Comparison of ENCODE assay signal across 25 cellular contexts in the genomic region with DNA sequence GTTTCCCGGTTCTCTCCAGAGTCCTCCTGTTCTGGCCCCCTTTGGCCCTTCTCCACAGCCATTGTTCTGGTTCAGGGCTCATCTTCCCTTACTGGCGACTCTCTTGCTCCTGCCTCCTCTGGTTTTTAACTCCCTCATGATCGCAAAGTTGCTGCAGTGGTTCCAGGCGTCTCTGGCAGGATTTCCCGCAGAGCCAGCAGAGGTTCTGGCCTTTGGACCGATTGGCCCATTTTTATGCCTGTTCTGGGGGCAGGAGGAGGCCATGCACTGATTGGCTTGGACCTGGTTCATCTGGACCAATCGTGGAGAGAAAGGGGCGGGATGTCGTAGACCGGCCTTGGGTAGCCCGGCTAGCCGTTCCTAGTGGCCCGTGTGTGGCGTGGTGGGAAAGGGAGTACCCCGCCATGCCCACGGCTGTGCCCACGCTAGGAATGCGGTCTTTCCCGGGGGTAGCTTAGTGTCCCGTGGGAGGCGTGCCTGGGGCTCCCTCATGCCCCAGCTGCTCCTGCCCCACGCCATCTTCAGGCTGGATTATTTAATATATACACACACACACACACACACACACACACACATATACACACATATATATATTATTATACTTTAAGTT.
"Had no signal": no experiment of that assay in that cellular context is flagged by ENCODE, and none has a peak within 500 bp of the region (broad histone marks: within the 10 kb centered on the region; RNA-seq: fewer than 3 reads in every experiment).

No MANE protein-coding gene starts in this region.

- H3K9me3 ChIP-seq: ascending aorta, Peyer's patch, SJSA1 had no signal

- H3K4me3 ChIP-seq: ascending aorta, Peyer's patch, SJSA1 had no signal

- DNase-seq: activated CD4-positive, alpha-beta T cell treated with anti-CD3 and anti-CD28 coated beads for 4 hours; activated CD4-positive, alpha-beta T cell treated with anti-CD3 and anti-CD28 coated beads, Interleukin-2, amount 50 U/mL, for 4 hours; activated CD8-positive, alpha-beta memory T cell treated with anti-CD3 and anti-CD28 coated beads, Interleukin-2, amount 50 U/mL, for 48 hours; activated CD8-positive, alpha-beta T cell treated with anti-CD3 and anti-CD28 coated beads, Interleukin-2, amount 10 ng/mL, durations not matched to agents 7 days and 5 days; activated effector memory CD4-positive, alpha-beta T cell treated with Interleukin-2 at 50 U/mL for 16 hours; activated naive CD4-positive, alpha-beta T cell; activated naive CD8-positive, alpha-beta T cell treated with anti-CD3 and anti-CD28 coated beads, Interleukin-2, amount 50 U/mL, for 24 hours; activated T-cell treated with anti-CD3 and anti-CD28 coated beads, Interleukin-2, amount 50 U/mL, for 1 hour; amniotic stem cell; Kasumi-1; NCI-H1105 treated with DMSO at 0.1 percent for 48 hours; NCI-H1436 treated with DMSO at 0.1 percent for 48 hours; NCI-H187; NCI-H2081; NCI-H510A treated with DMSO at 0.1 percent for 48 hours; Peyer's patch; SHP77; T-helper 17 cell; T-helper 9 cell had no signal

- H3K36me3 ChIP-seq: ascending aorta, Peyer's patch, SJSA1 had no signal

- H3K27me3 ChIP-seq: ascending aorta, Peyer's patch had no signal

- H3K27ac ChIP-seq: ascending aorta, Peyer's patch, RWPE1, SJSA1, VCaP had no signal

- H3K4me1 ChIP-seq: ascending aorta, Peyer's patch, SJSA1 had no signal

- ATAC-seq: activated CD4-positive, CD25-positive, alpha-beta regulatory T cell treated with anti-CD3 and anti-CD28 coated beads, Interleukin-2, amount 50 U/mL, for 24 hours; activated CD8-positive, alpha-beta T cell treated with anti-CD3 and anti-CD28 coated beads, Interleukin-2, amount 10 ng/mL, durations not matched to agents 7 days and 5 days; activated naive CD4-positive, alpha-beta T cell treated with anti-CD3 and anti-CD28 coated beads, Interleukin-2, amount 50 U/mL, for 72 hours; activated naive CD8-positive, alpha-beta T cell treated with anti-CD3 and anti-CD28 coated beads, Interleukin-2, amount 50 U/mL, for 24 hours; T-helper 17 cell had no signal
